1 cellular context compared by ENCODE assay signal in genomic region chr12:78248321-78248720, GRCh38.
TF ChIP-seq lines count a peak whose summit lies in the region.

No MANE protein-coding gene starts in this region.

TF ChIP-seq in HepG2, 621 proteins besides CTCF, POLR2A, EP300 and RAD21:
- TF ChIP-seq, protein P1, sequence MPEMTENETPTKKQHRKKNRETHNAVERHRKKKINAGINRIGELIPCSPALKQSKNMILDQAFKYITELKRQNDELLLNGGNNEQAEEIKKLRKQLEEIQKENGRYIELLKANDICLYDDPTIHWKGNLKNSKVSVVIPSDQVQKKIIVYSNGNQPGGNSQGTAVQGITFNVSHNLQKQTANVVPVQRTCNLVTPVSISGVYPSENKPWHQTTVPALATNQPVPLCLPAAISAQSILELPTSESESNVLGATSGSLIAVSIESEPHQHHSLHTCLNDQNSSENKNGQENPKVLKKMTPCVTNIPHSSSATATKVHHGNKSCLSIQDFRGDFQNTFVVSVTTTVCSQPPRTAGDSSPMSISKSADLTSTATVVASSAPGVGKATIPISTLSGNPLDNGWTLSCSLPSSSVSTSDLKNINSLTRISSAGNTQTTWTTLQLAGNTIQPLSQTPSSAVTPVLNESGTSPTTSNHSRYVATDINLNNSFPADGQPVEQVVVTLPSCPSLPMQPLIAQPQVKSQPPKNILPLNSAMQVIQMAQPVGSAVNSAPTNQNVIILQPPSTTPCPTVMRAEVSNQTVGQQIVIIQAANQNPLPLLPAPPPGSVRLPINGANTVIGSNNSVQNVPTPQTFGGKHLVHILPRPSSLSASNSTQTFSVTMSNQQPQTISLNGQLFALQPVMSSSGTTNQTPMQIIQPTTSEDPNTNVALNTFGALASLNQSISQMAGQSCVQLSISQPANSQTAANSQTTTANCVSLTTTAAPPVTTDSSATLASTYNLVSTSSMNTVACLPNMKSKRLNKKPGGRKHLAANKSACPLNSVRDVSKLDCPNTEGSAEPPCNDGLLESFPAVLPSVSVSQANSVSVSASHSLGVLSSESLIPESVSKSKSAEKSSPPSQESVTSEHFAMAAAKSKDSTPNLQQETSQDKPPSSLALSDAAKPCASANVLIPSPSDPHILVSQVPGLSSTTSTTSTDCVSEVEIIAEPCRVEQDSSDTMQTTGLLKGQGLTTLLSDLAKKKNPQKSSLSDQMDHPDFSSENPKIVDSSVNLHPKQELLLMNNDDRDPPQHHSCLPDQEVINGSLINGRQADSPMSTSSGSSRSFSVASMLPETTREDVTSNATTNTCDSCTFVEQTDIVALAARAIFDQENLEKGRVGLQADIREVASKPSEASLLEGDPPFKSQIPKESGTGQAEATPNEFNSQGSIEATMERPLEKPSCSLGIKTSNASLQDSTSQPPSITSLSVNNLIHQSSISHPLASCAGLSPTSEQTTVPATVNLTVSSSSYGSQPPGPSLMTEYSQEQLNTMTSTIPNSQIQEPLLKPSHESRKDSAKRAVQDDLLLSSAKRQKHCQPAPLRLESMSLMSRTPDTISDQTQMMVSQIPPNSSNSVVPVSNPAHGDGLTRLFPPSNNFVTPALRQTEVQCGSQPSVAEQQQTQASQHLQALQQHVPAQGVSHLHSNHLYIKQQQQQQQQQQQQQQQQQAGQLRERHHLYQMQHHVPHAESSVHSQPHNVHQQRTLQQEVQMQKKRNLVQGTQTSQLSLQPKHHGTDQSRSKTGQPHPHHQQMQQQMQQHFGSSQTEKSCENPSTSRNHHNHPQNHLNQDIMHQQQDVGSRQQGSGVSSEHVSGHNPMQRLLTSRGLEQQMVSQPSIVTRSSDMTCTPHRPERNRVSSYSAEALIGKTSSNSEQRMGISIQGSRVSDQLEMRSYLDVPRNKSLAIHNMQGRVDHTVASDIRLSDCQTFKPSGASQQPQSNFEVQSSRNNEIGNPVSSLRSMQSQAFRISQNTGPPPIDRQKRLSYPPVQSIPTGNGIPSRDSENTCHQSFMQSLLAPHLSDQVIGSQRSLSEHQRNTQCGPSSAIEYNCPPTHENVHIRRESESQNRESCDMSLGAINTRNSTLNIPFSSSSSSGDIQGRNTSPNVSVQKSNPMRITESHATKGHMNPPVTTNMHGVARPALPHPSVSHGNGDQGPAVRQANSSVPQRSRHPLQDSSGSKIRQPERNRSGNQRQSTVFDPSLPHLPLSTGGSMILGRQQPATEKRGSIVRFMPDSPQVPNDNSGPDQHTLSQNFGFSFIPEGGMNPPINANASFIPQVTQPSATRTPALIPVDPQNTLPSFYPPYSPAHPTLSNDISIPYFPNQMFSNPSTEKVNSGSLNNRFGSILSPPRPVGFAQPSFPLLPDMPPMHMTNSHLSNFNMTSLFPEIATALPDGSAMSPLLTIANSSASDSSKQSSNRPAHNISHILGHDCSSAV (CRISPR knock-in tag; IDR thresholded peaks at IDR 0.05; ENCODE audit: borderline replicate concordance) = no peak
- TF ChIP-seq ERF (CRISPR knock-in tag; IDR thresholded peaks at IDR 0.05) (no peak), NAIF1 (CRISPR knock-in tag; IDR thresholded peaks at IDR 0.05; ENCODE audit: borderline replicate concordance) (no peak), GABPA (IDR thresholded peaks at IDR 0.05; ENCODE audit: low read depth, low read length) (no peak), GABPA (CRISPR knock-in tag; IDR thresholded peaks at IDR 0.05; ENCODE audit: low read depth) (no peak), TBX2 (CRISPR knock-in tag; IDR thresholded peaks at IDR 0.05; ENCODE audit: borderline replicate concordance) (no peak), ZFP36L2 (CRISPR knock-in tag; IDR thresholded peaks at IDR 0.05) (no peak), PREB (CRISPR knock-in tag; IDR thresholded peaks at IDR 0.05) (no peak), NCOA1 (CRISPR knock-in tag; IDR thresholded peaks at IDR 0.05) (no peak), ZSCAN22 (CRISPR knock-in tag; IDR thresholded peaks at IDR 0.05) (no peak), SOX13 (IDR thresholded peaks at IDR 0.05) (no peak), SOX13 (CRISPR knock-in tag; conservative IDR thresholded peaks at IDR 0.05 in 1 of 2, IDR thresholded peaks at IDR 0.05 in 1 of 2) (no peak), ATM (IDR thresholded peaks at IDR 0.05; ENCODE audit: borderline replicate concordance) (no peak), TRIM22 (IDR thresholded peaks at IDR 0.05) (no peak), CEBPB (IDR thresholded peaks at IDR 0.05; ENCODE audit: borderline replicate concordance, low read depth, low read length) (no peak)
